15 cellular contexts compared by ENCODE assay signal in genomic region chr4:2789801-2790582, GRCh38. TPM values are rescaled to one million over a fixed set of nuclear protein-coding genes. Genes with fewer than 3 reads are reported as not detected.
DNase-seq lines count a peak whose midpoint lies in the region; ATAC-seq, FAIRE-seq and TF ChIP-seq lines count a peak whose summit lies in the region.
"Had no signal": no experiment of that assay in that cellular context is flagged by ENCODE, and none has a peak within 500 bp of the region (broad histone marks: within the 10 kb centered on the region; RNA-seq: fewer than 3 reads in every experiment).

No MANE protein-coding gene starts in this region.

- WGBS in HepG2 (ENCODE audit: low lambda C conversion rate) = 51% methylated on average over 10 of the region's 23 CpGs
- WGBS in esophagus squamous epithelium, 2 donors = 82 to 86% methylated on average over 11 of the region's 23 CpGs

- TF ChIP-seq POLR2A in HepG2 (IDR thresholded peaks at IDR 0.05; ENCODE audit: insufficient read depth in 1 of 2, low read depth in 2 of 2, low read length in 2 of 2) (no peak), esophagus squamous epithelium (IDR thresholded peaks at IDR 0.05) (no peak)

- TF ChIP-seq CTCF in HepG2 (CRISPR knock-in tag; IDR thresholded peaks at IDR 0.05) (peak; percentile 52), type B pancreatic cell (conservative IDR thresholded peaks at IDR 0.05) (no peak), esophagus squamous epithelium (IDR thresholded peaks at IDR 0.05) (no peak)

- H4K20me1 ChIP-seq in HepG2 (ENCODE audit: insufficient read depth, low read length) = no peaks in the 10 kb centered on the region

- CTCF ChIA-PET in HepG2 (lab: Yijun Ruan, JAX; ENCODE audit: low intra/inter-chr PET ratio, low total read pairs) = no interaction called here

- FAIRE-seq in HepG2 (lab: Jason Lieb, UNC) = no peak
- FAIRE-seq: colon had no signal

- H3K9me3 Mint-ChIP-seq in type B pancreatic cell = no peaks in the 10 kb centered on the region

- H3K4me1 Mint-ChIP-seq in T-helper 17 cell = peaks cover 52% of the 10 kb centered on the region
- no peaks in the 10 kb centered on the region for H3K4me1 Mint-ChIP-seq in type B pancreatic cell (ENCODE audit: unreplicated experiment)

- BruUV-seq in HepG2 (replicated peaks; lab: Mats Ljungman, UMichigan) = no TSS peak

- POLR2A ChIA-PET in HepG2 (lab: Yijun Ruan, JAX) = interaction anchor here (0.7 to 5.7 kb wide), 6 partner anchors 10 to 58 kb away, joined by 3 to 65 read pairs (median 12); partner anchors contain the start of gene TNIP2

- no peak for TF ChIP-seq EP300 in HepG2 (IDR thresholded peaks at IDR 0.05; ENCODE audit: low read depth in 2 of 2, low read length in 2 of 2)
- TF ChIP-seq EP300 in HepG2 (CRISPR knock-in tag; IDR thresholded peaks at IDR 0.05; ENCODE audit: borderline replicate concordance) = no peak

- H3K4me3 ChIP-seq in HepG2 (replicated peaks in 1 of 3; ENCODE audit: insufficient read depth in 1 of 3, low read depth in 2 of 3, low read length in 3 of 3) (peak overlapping the region in 1 of 3 experiments; percentile 73; a peak in 1 of 6 replicates), esophagus squamous epithelium (no peak overlapping the region)
- H3K4me3 ChIP-seq: esophagus muscularis mucosa, lung had no signal

- in situ Hi-C loops in HepG2 (cut with HindIII; ENCODE audit: extremely low pct_ligation_motif_present, low pct_unique_long_range_greater_than_20kb) = loop anchor here (5.0 kb wide), 1 partner anchor 33 kb away; the partner anchor contains the start of gene TNIP2

- ATAC-seq in Right ventricle myocardium inferior (no peak), left cardiac atrium (no peak), T-helper 17 cell (no peak), HepG2 (no peak), HG02588 (IDR thresholded peaks at IDR 0.05; ENCODE audit: unreplicated experiment) (no peak), HG03520 (IDR thresholded peaks at IDR 0.05; ENCODE audit: unreplicated experiment) (no peak)

- no peak overlapping the region for H3K27ac ChIP-seq in HepG2 (ENCODE audit: extremely low read length, insufficient read depth, low read length)
- H3K27ac ChIP-seq in esophagus squamous epithelium = no peak overlapping the region

- no peak for TF ChIP-seq RAD21 in HepG2 (CRISPR knock-in tag; IDR thresholded peaks at IDR 0.05)

- peak overlapping the region; percentile 88 for H3K4me2 ChIP-seq in HepG2 (ENCODE audit: low read depth, low read length)

- intact Hi-C loops in Right ventricle myocardium inferior (cut with DNase I) = no loop called here
- intact Hi-C loops in left cardiac atrium (cut with DNase I) = loop anchor here in 1 of 2 donors (5.0 kb wide), 1 partner anchor 52 kb away; the partner anchor contains the start of gene ADD1
- intact Hi-C loops in HepG2 (cut with micrococcal nuclease; ENCODE audit: unreplicated experiment) = loop anchor here (2.0 to 5.0 kb wide), 3 partner anchors 29 to 57 kb away; partner anchors contain the start of gene ADD1
- intact Hi-C loops in esophagus squamous epithelium (cut with DNase I) = no loop called here

- DNase-seq in Right ventricle myocardium inferior (ENCODE audit: missing footprints) (peak; percentile 63), left cardiac atrium (no peak), T-helper 17 cell (no peak), HepG2 (ENCODE audit: low spot score) (no peak), type B pancreatic cell (ENCODE audit: extremely low spot score, unreplicated experiment) (peak; percentile 66), esophagus squamous epithelium (lab: John Stamatoyannopoulos, UW) (no peak)
- DNase-seq: NCI-H1417 treated with DMSO at 0.1 percent for 48 hours, NCI-H510A, occipital lobe, RPMI8226 had no signal

- H3K27me3 ChIP-seq in HepG2 (ENCODE audit: control insufficient read depth in 1 of 2, insufficient read depth in 2 of 2, low read length in 2 of 2) (no peaks in the 10 kb centered on the region), esophagus squamous epithelium (no peaks in the 10 kb centered on the region)
- H3K27me3 ChIP-seq: esophagus muscularis mucosa had no signal

- H3K27ac Mint-ChIP-seq in T-helper 17 cell = peak overlapping the region; percentile 74
- peak overlapping the region; percentile 34 for H3K27ac Mint-ChIP-seq in type B pancreatic cell

- no peaks in the 10 kb centered on the region for H3K36me3 Mint-ChIP-seq in T-helper 17 cell (ENCODE audit: low read depth)
- no peaks in the 10 kb centered on the region for H3K36me3 Mint-ChIP-seq in type B pancreatic cell

- no peak overlapping the region for H2AFZ ChIP-seq in HepG2 (ENCODE audit: low read length)

- no peak overlapping the region for H3K9ac ChIP-seq in HepG2 (ENCODE audit: insufficient read depth, low read depth, low read length)

- H3K27me3 Mint-ChIP-seq in T-helper 17 cell (no peaks in the 10 kb centered on the region), type B pancreatic cell (no peaks in the 10 kb centered on the region)

- no peaks in the 10 kb centered on the region for H3K36me3 ChIP-seq in HepG2 (replicated peaks in 1 of 2; ENCODE audit: control insufficient read depth in 1 of 2, insufficient read depth in 2 of 2, low read length in 2 of 2)
- no peaks in the 10 kb centered on the region for H3K36me3 ChIP-seq in esophagus squamous epithelium
- H3K36me3 ChIP-seq: esophagus muscularis mucosa had no signal

- H3K79me2 ChIP-seq in HepG2 (ENCODE audit: insufficient read depth, low read length) = peaks cover 15% of the 10 kb centered on the region

- H3K9me3 ChIP-seq in T-helper 17 cell (ENCODE audit: control insufficient read depth, low read length, poor library complexity, severe bottlenecking) = no peaks in the 10 kb centered on the region
- H3K9me3 ChIP-seq in HepG2 (ENCODE audit: low read length) = no peaks in the 10 kb centered on the region
- no peaks in the 10 kb centered on the region for H3K9me3 ChIP-seq in esophagus squamous epithelium
- H3K9me3 ChIP-seq: esophagus muscularis mucosa had no signal

- peak overlapping the region; percentile 43 for H3K4me3 Mint-ChIP-seq in T-helper 17 cell
- H3K4me3 Mint-ChIP-seq in type B pancreatic cell = no peak overlapping the region

- H3K4me1 ChIP-seq in HepG2 (ENCODE audit: insufficient read depth, low read length) = peaks cover 93% of the 10 kb centered on the region
- H3K4me1 ChIP-seq in esophagus squamous epithelium = peaks cover 39 to 72% (median 44%) of the 10 kb centered on the region in 3 donors

RNA-seq across cellular contexts. Expression of gene SH3BP2, which starts 2.9 kb away (rescaled TPM):
- total RNA-seq in Right ventricle myocardium inferior = 32.2 TPM
- total RNA-seq in left cardiac atrium = 10 to 100 TPM; 28.3 to 28.5 TPM
- 10 to 100 TPM; 36.0 to 62.0 TPM for total RNA-seq in T-helper 17 cell
- 7.0 and 16.9 TPM in 2 replicates for total RNA-seq in HepG2 (2016; rRNA removed; fragmentation: Illumina TruSeq; extraction: Trizol)
- 8.3 and 8.9 TPM in 2 replicates for total RNA-seq in HepG2 (2016; cell fraction: cytosol; rRNA removed; fragmentation: Illumina TruSeq; extraction: Trizol; ENCODE audit: low read depth)
- total RNA-seq in HepG2 (2016; cell fraction: insoluble cytoplasmic fraction; rRNA removed; fragmentation: Illumina TruSeq; extraction: Trizol) = 6.0 and 17.5 TPM in 2 replicates
- 10.1 and 13.2 TPM in 2 replicates for total RNA-seq in HepG2 (2016; cell fraction: membrane; rRNA removed; fragmentation: Illumina TruSeq; extraction: Trizol)
- 24.2 and 26.2 TPM in 2 replicates for total RNA-seq in HepG2 (2016; cell fraction: nucleus; rRNA removed; fragmentation: Illumina TruSeq; extraction: Trizol)
- 34.5 and 38.6 TPM in 2 replicates for polyA plus RNA-seq in HepG2 (2011; rRNA removed)
- 9.0 and 10.4 TPM in 2 replicates for polyA plus RNA-seq in HepG2 (2011; cell fraction: cytosol; rRNA removed)
- polyA plus RNA-seq in HepG2 (2011; cell fraction: nucleus; rRNA removed) = 190 and 200 TPM in 2 replicates
- polyA plus RNA-seq in HepG2 (2012) = 8.5 and 20.0 TPM in 2 replicates
- polyA plus RNA-seq in HepG2 (2016; cell fraction: cytosol; fragmentation: Illumina TruSeq; extraction: Trizol; ENCODE audit: low read depth) = 8.6 and 9.1 TPM in 2 replicates
- 8.9 and 10.1 TPM in 2 replicates for polyA plus RNA-seq in HepG2 (2016; cell fraction: insoluble cytoplasmic fraction; fragmentation: Illumina TruSeq; extraction: Trizol; ENCODE audit: low read depth)
- 12.6 and 15.4 TPM in 2 replicates for polyA plus RNA-seq in HepG2 (2016; cell fraction: membrane; fragmentation: Illumina TruSeq; extraction: Trizol; ENCODE audit: low read depth)
- 68.6 and 68.9 TPM in 2 replicates for polyA plus RNA-seq in HepG2 (2016; cell fraction: nucleus; fragmentation: Illumina TruSeq; extraction: Trizol; ENCODE audit: insufficient read depth, low read depth)
- polyA minus RNA-seq in HepG2 (2011; rRNA and poly(A)+ RNA removed; ENCODE audit: low replicate concordance) = 33.1 and 43.4 TPM in 2 replicates
- 8.4 and 8.5 TPM in 2 replicates for polyA minus RNA-seq in HepG2 (2011; cell fraction: cytosol; rRNA and poly(A)+ RNA removed)
- polyA minus RNA-seq in HepG2 (2011; cell fraction: nucleus; rRNA and poly(A)+ RNA removed) = 60.7 and 63.2 TPM in 2 replicates
- total RNA-seq in type B pancreatic cell (ENCODE audit: low replicate concordance) = 31.4 and 45.4 TPM in 2 replicates
- 10 to 100 TPM; 13.5 to 36.8 (median 34.0) TPM for total RNA-seq in esophagus squamous epithelium

RNA-seq across cellular contexts. Expression of gene TNIP2, which starts 33.9 kb away (rescaled TPM):
- total RNA-seq in Right ventricle myocardium inferior (29.6 TPM), left cardiac atrium (10 to 100 TPM; 23.2 to 31.4 TPM), T-helper 17 cell (10 to 100 TPM; 66.0 to 72.5 TPM), HepG2 (2016; rRNA removed; fragmentation: Illumina TruSeq; extraction: Trizol) (28.5 and 38.0 TPM in 2 replicates), type B pancreatic cell (ENCODE audit: low replicate concordance) (25.3 and 26.1 TPM in 2 replicates), esophagus squamous epithelium (10 to 100 TPM; 40.1 to 58.2 (median 45.5) TPM)
- 51.3 and 56.9 TPM in 2 replicates for total RNA-seq in HepG2 (2016; cell fraction: cytosol; rRNA removed; fragmentation: Illumina TruSeq; extraction: Trizol; ENCODE audit: low read depth)
- total RNA-seq in HepG2 (2016; cell fraction: insoluble cytoplasmic fraction; rRNA removed; fragmentation: Illumina TruSeq; extraction: Trizol) = 23.8 and 37.4 TPM in 2 replicates
- total RNA-seq in HepG2 (2016; cell fraction: membrane; rRNA removed; fragmentation: Illumina TruSeq; extraction: Trizol) = 75.6 and 77.4 TPM in 2 replicates
- 22.8 and 24.6 TPM in 2 replicates for total RNA-seq in HepG2 (2016; cell fraction: nucleus; rRNA removed; fragmentation: Illumina TruSeq; extraction: Trizol)
- polyA plus RNA-seq in HepG2 (2011; rRNA removed) = 25.6 and 30.1 TPM in 2 replicates
- 24.2 and 29.8 TPM in 2 replicates for polyA plus RNA-seq in HepG2 (2011; cell fraction: cytosol; rRNA removed)
- polyA plus RNA-seq in HepG2 (2011; cell fraction: nucleus; rRNA removed) = 85.8 and 92.8 TPM in 2 replicates
- polyA plus RNA-seq in HepG2 (2012) = 14.3 and 23.5 TPM in 2 replicates
- polyA plus RNA-seq in HepG2 (2016; cell fraction: cytosol; fragmentation: Illumina TruSeq; extraction: Trizol; ENCODE audit: low read depth) = 52.0 and 56.1 TPM in 2 replicates
- 25.2 and 28.5 TPM in 2 replicates for polyA plus RNA-seq in HepG2 (2016; cell fraction: insoluble cytoplasmic fraction; fragmentation: Illumina TruSeq; extraction: Trizol; ENCODE audit: low read depth)
- 60.4 and 61.0 TPM in 2 replicates for polyA plus RNA-seq in HepG2 (2016; cell fraction: membrane; fragmentation: Illumina TruSeq; extraction: Trizol; ENCODE audit: low read depth)
- polyA plus RNA-seq in HepG2 (2016; cell fraction: nucleus; fragmentation: Illumina TruSeq; extraction: Trizol; ENCODE audit: insufficient read depth, low read depth) = 46.5 and 50.4 TPM in 2 replicates
- polyA minus RNA-seq in HepG2 (2011; rRNA and poly(A)+ RNA removed; ENCODE audit: low replicate concordance) = 10.0 and 18.7 TPM in 2 replicates
- 8.1 and 8.4 TPM in 2 replicates for polyA minus RNA-seq in HepG2 (2011; cell fraction: cytosol; rRNA and poly(A)+ RNA removed)
- polyA minus RNA-seq in HepG2 (2011; cell fraction: nucleus; rRNA and poly(A)+ RNA removed) = 18.6 and 22.9 TPM in 2 replicates

RNA-seq across cellular contexts. Expression of gene ADD1, which starts 53.7 kb away (rescaled TPM):
- total RNA-seq in Right ventricle myocardium inferior (231 TPM), left cardiac atrium (100 to 1,000 TPM; 200 to 209 TPM), T-helper 17 cell (100 to 1,000 TPM; 211 to 228 TPM), HepG2 (2016; rRNA removed; fragmentation: Illumina TruSeq; extraction: Trizol) (122 and 133 TPM in 2 replicates), type B pancreatic cell (ENCODE audit: low replicate concordance) (197 and 235 TPM in 2 replicates), esophagus squamous epithelium (100 to 1,000 TPM in 2 of 4 donors, 10 to 100 TPM in 2; 81.7 to 144 (median 103) TPM)
- total RNA-seq in HepG2 (2016; cell fraction: cytosol; rRNA removed; fragmentation: Illumina TruSeq; extraction: Trizol; ENCODE audit: low read depth) = 25.1 and 28.0 TPM in 2 replicates
- 104 and 117 TPM in 2 replicates for total RNA-seq in HepG2 (2016; cell fraction: insoluble cytoplasmic fraction; rRNA removed; fragmentation: Illumina TruSeq; extraction: Trizol)
- total RNA-seq in HepG2 (2016; cell fraction: membrane; rRNA removed; fragmentation: Illumina TruSeq; extraction: Trizol) = 56.9 and 59.3 TPM in 2 replicates
- 109 and 119 TPM in 2 replicates for total RNA-seq in HepG2 (2016; cell fraction: nucleus; rRNA removed; fragmentation: Illumina TruSeq; extraction: Trizol)
- 73.9 and 76.3 TPM in 2 replicates for polyA plus RNA-seq in HepG2 (2011; rRNA removed)
- 48.1 and 66.3 TPM in 2 replicates for polyA plus RNA-seq in HepG2 (2011; cell fraction: cytosol; rRNA removed)
- polyA plus RNA-seq in HepG2 (2011; cell fraction: nucleus; rRNA removed) = 210 and 221 TPM in 2 replicates
- polyA plus RNA-seq in HepG2 (2012) = 70.7 and 77.6 TPM in 2 replicates
- 11.6 and 13.4 TPM in 2 replicates for polyA plus RNA-seq in HepG2 (2016; cell fraction: cytosol; fragmentation: Illumina TruSeq; extraction: Trizol; ENCODE audit: low read depth)
- 90.6 and 120 TPM in 2 replicates for polyA plus RNA-seq in HepG2 (2016; cell fraction: insoluble cytoplasmic fraction; fragmentation: Illumina TruSeq; extraction: Trizol; ENCODE audit: low read depth)
- 40.3 and 41.9 TPM in 2 replicates for polyA plus RNA-seq in HepG2 (2016; cell fraction: membrane; fragmentation: Illumina TruSeq; extraction: Trizol; ENCODE audit: low read depth)
- polyA plus RNA-seq in HepG2 (2016; cell fraction: nucleus; fragmentation: Illumina TruSeq; extraction: Trizol; ENCODE audit: insufficient read depth, low read depth) = 163 and 167 TPM in 2 replicates
- 28.2 and 90.0 TPM in 2 replicates for polyA minus RNA-seq in HepG2 (2011; rRNA and poly(A)+ RNA removed; ENCODE audit: low replicate concordance)
- polyA minus RNA-seq in HepG2 (2011; cell fraction: cytosol; rRNA and poly(A)+ RNA removed) = 43.0 and 48.4 TPM in 2 replicates
- 99.5 and 109 TPM in 2 replicates for polyA minus RNA-seq in HepG2 (2011; cell fraction: nucleus; rRNA and poly(A)+ RNA removed)

Comparison
In these comparisons a context has a peak if more than half of its experiments do, and no peak if none do; other contexts are left out.
1. DNase-seq: peak in Right ventricle myocardium inferior (single experiment) and type B pancreatic cell (single experiment); none in left cardiac atrium (single experiment), T-helper 17 cell (0 of 3), HepG2 (single experiment) and esophagus squamous epithelium (single experiment).